Comparison of ENCODE assay signal across 9 cellular contexts in genomic region chr17:17711708-17712141, GRCh38. TPM values are rescaled to one million over a fixed set of nuclear protein-coding genes. Genes with fewer than 3 reads are reported as not detected.
DNase-seq lines count a peak whose midpoint lies in the region; ATAC-seq, FAIRE-seq and TF ChIP-seq lines count a peak whose summit lies in the region.
"Had no signal": no experiment of that assay in that cellular context is flagged by ENCODE, and none has a peak within 500 bp of the region (broad histone marks: within the 10 kb centered on the region; RNA-seq: fewer than 3 reads in every experiment).

No MANE protein-coding gene starts in this region.

- H3K79me2 ChIP-seq in endothelial cell of umbilical vein (ENCODE audit: control insufficient read depth, insufficient read depth, low read length), result peaks cover 57% of the 10 kb centered on the region

- H3K27ac ChIP-seq in heart right ventricle (peak overlapping the region in 6 of 10 donors; percentile 11 to 74 (median 18)), endothelial cell of umbilical vein (ENCODE audit: insufficient read depth, low read depth, low read length) (peak overlapping the region; percentile 98), vagina (peak overlapping the region; percentile 61)

- peak overlapping the region; percentile 43 for H3K4me2 ChIP-seq in endothelial cell of umbilical vein (ENCODE audit: insufficient read depth, low read length)

- no peak overlapping the region for H2AFZ ChIP-seq in endothelial cell of umbilical vein (ENCODE audit: low read depth, low read length)

- H3K4me1 Mint-ChIP-seq in natural killer cell treated with Interleukin-12 subunit alpha and Interleukin-12 subunit beta and Interleukin-15 and Interleukin-18, amount 100 ng/mL, for 72 hours (ENCODE audit: low read depth in 2 of 2), result peaks cover 22 to 24% of the 10 kb centered on the region in 2 donors

- BruUV-seq in endothelial cell of umbilical vein (replicated peaks; lab: Mats Ljungman, UMichigan), result no TSS peak

- H3K9ac ChIP-seq in endothelial cell of umbilical vein (replicated peaks; ENCODE audit: extremely low read depth, insufficient read depth, low read length), result peak overlapping the region; percentile 82

- no peaks in the 10 kb centered on the region for H4K20me1 ChIP-seq in endothelial cell of umbilical vein (replicated peaks; ENCODE audit: control insufficient read depth, extremely low read depth, insufficient read depth, low read length)

- POLR2A ChIA-PET in endothelial cell of umbilical vein (lab: Charles Lee), result no interaction called here

- no peaks in the 10 kb centered on the region for H3K9me1 ChIP-seq in endothelial cell of umbilical vein (replicated peaks; ENCODE audit: control insufficient read depth, extremely low read depth, insufficient read depth, low read length)

- no peaks in the 10 kb centered on the region for H3K9me3 ChIP-seq in heart right ventricle
- H3K9me3 ChIP-seq in endothelial cell of umbilical vein (replicated peaks; ENCODE audit: control insufficient read depth, insufficient read depth, low read length), result no peaks in the 10 kb centered on the region
- H3K9me3 ChIP-seq in vagina, result no peaks in the 10 kb centered on the region

- H3K27ac Mint-ChIP-seq in natural killer cell treated with Interleukin-12 subunit alpha and Interleukin-12 subunit beta and Interleukin-15 and Interleukin-18, amount 100 ng/mL, for 72 hours, result peak overlapping the region; percentile 50 to 78

- DNase-seq in heart right ventricle (no peak), left ventricle myocardium superior (no peak), endothelial cell of umbilical vein (ENCODE audit: low read depth, low spot score) (no peak), vagina (ENCODE audit: extremely low spot score in 2 of 2) (no peak), NCI-H748 treated with DMSO at 0.1 percent for 48 hours (lab: John Stamatoyannopoulos, UW) (no peak), SW 1271 (lab: John Stamatoyannopoulos, UW) (no peak), DMS114 treated with DMSO at 0.1 percent for 48 hours (lab: John Stamatoyannopoulos, UW; ENCODE audit: unreplicated experiment) (no peak)
- no peak for DNase-seq in natural killer cell treated with Interleukin-12 subunit alpha and Interleukin-12 subunit beta and Interleukin-15 and Interleukin-18, amount 100 ng/mL, for 72 hours (ENCODE audit: low spot score)
- DNase-seq: NCI-H446 had no signal

- dilution Hi-C loops in endothelial cell of umbilical vein (cut with MboI; ENCODE audit: extremely low pct_ligation_motif_present, low sequenced_read_pairs), result no loop called here

- no peaks in the 10 kb centered on the region for H3K9me3 Mint-ChIP-seq in natural killer cell treated with Interleukin-12 subunit alpha and Interleukin-12 subunit beta and Interleukin-15 and Interleukin-18, amount 100 ng/mL, for 72 hours

- H3K36me3 Mint-ChIP-seq in natural killer cell treated with Interleukin-12 subunit alpha and Interleukin-12 subunit beta and Interleukin-15 and Interleukin-18, amount 100 ng/mL, for 72 hours, result no peaks in the 10 kb centered on the region

- WGBS in heart right ventricle, 2 donors, result 61 to 71% methylated on average over 11 of the region's 11 CpGs

- TF ChIP-seq POLR2A in endothelial cell of umbilical vein (IDR thresholded peaks at IDR 0.05; ENCODE audit: low read depth, low read length), result no peak
- no peak for TF ChIP-seq POLR2A in vagina (IDR thresholded peaks at IDR 0.05)

- H3K27me3 ChIP-seq in heart right ventricle, result no peaks in the 10 kb centered on the region
- H3K27me3 ChIP-seq in endothelial cell of umbilical vein (ENCODE audit: control insufficient read depth in 2 of 2, insufficient read depth in 2 of 2, low read length in 2 of 2), result no peaks in the 10 kb centered on the region
- H3K27me3 ChIP-seq in vagina, result no peaks in the 10 kb centered on the region

- ATAC-seq in heart right ventricle (peak in 3 of 8 donors; percentile 16 to 26 (median 26)), left ventricle myocardium superior (no peak)
- no peak for ATAC-seq in natural killer cell treated with Interleukin-12 subunit alpha and Interleukin-12 subunit beta and Interleukin-15 and Interleukin-18, amount 100 ng/mL, for 72 hours

- peak; percentile 69 for FAIRE-seq in endothelial cell of umbilical vein (lab: Jason Lieb, UNC)

- no peaks in the 10 kb centered on the region for H3K27me3 Mint-ChIP-seq in natural killer cell treated with Interleukin-12 subunit alpha and Interleukin-12 subunit beta and Interleukin-15 and Interleukin-18, amount 100 ng/mL, for 72 hours

- TF ChIP-seq CTCF in heart right ventricle (IDR thresholded peaks at IDR 0.05) (no peak), endothelial cell of umbilical vein (IDR thresholded peaks at IDR 0.05; ENCODE audit: extremely low read depth in 1 of 2, insufficient read depth in 1 of 2, low read depth in 1 of 2, low read length in 2 of 2) (no peak), vagina (IDR thresholded peaks at IDR 0.05) (no peak)

- H3K4me3 ChIP-seq in heart right ventricle, result no peak overlapping the region
- H3K4me3 ChIP-seq in endothelial cell of umbilical vein (replicated peaks in 1 of 3; ENCODE audit: insufficient read depth in 1 of 3, low read depth in 1 of 3, low read length in 3 of 3), result no peak overlapping the region
- H3K4me3 ChIP-seq in vagina, result no peak overlapping the region

- H3K4me1 ChIP-seq in heart right ventricle (peaks cover 20 to 66% (median 45%) of the 10 kb centered on the region in 9 donors), endothelial cell of umbilical vein (ENCODE audit: control insufficient read depth, extremely low read depth, insufficient read depth, low read length) (peaks cover 33% of the 10 kb centered on the region), vagina (peaks cover 51% of the 10 kb centered on the region)

- peak overlapping the region; percentile 52 for H3K4me3 Mint-ChIP-seq in natural killer cell treated with Interleukin-12 subunit alpha and Interleukin-12 subunit beta and Interleukin-15 and Interleukin-18, amount 100 ng/mL, for 72 hours

- intact Hi-C loops in heart right ventricle (cut with DNase I), result no loop called here
- intact Hi-C loops in left ventricle myocardium superior (cut with micrococcal nuclease), result no loop called here
- intact Hi-C loops in endothelial cell of umbilical vein (cut with micrococcal nuclease), result loop anchor here (1.0 kb wide), 5 partner anchors 12 to 265 kb away; no protein-coding TSS in a partner anchor
- intact Hi-C loops in vagina (cut with DNase I), result no loop called here

- H3K36me3 ChIP-seq in heart right ventricle (no peaks in the 10 kb centered on the region), endothelial cell of umbilical vein (ENCODE audit: control insufficient read depth in 2 of 2, extremely low read depth in 1 of 2, insufficient read depth in 2 of 2, low read length in 2 of 2) (no peaks in the 10 kb centered on the region), vagina (no peaks in the 10 kb centered on the region)

- CTCF ChIA-PET in endothelial cell of umbilical vein (lab: Charles Lee), result interaction anchor here (1.6 kb wide), 1 partner anchor 18 kb away, joined by 3 read pairs; no protein-coding TSS in a partner anchor

TF ChIP-seq in endothelial cell of umbilical vein, 7 proteins besides CTCF, POLR2A, EP300 and RAD21:
- TF ChIP-seq MYC (IDR thresholded peaks at IDR 0.05; ENCODE audit: low read depth, low read length), result no peak
- TF ChIP-seq EZH2 (IDR thresholded peaks at IDR 0.05; ENCODE audit: borderline replicate concordance, low read depth, low read length, severe bottlenecking), result no peak
- TF ChIP-seq JUN (IDR thresholded peaks at IDR 0.05; ENCODE audit: borderline replicate concordance, insufficient read depth, insufficient read length, low read depth), result no peak
- TF ChIP-seq POLR2AphosphoS5 (IDR thresholded peaks at IDR 0.05; ENCODE audit: insufficient read depth, low read depth, low read length), result no peak
- no peak for TF ChIP-seq FOS (IDR thresholded peaks at IDR 0.05; ENCODE audit: borderline replicate concordance, insufficient read depth, low read length)
- no peak for TF ChIP-seq GATA2 (IDR thresholded peaks at IDR 0.05; ENCODE audit: insufficient read depth, insufficient read length, low read depth, low read length)
- TF ChIP-seq MAX (IDR thresholded peaks at IDR 0.05; ENCODE audit: insufficient read depth, insufficient read length), result no peak
TF ChIP-seq in endothelial cell of umbilical vein: peak in this region for 0.

RNA-seq across cellular contexts. Expression of gene RAI1, which starts 30.5 kb away (rescaled TPM):
- total RNA-seq in heart right ventricle (10 to 100 TPM; 15.8 to 32.0 (median 20.9) TPM), left ventricle myocardium superior (30.1 TPM), endothelial cell of umbilical vein (43.3 and 47.3 TPM in 2 replicates), vagina (29.2 TPM)
- polyA plus RNA-seq in heart right ventricle (10 to 100 TPM; 13.8 to 17.5 TPM), endothelial cell of umbilical vein (7.4 and 7.8 TPM in 2 replicates)
- 5.2 and 6.3 TPM in 2 replicates for polyA plus RNA-seq in endothelial cell of umbilical vein (2011; cell fraction: cytosol; rRNA removed)
- 17.5 and 19.2 TPM in 2 replicates for polyA plus RNA-seq in endothelial cell of umbilical vein (2011; cell fraction: nucleus; rRNA removed)
- 14.2 and 19.1 TPM in 2 replicates for polyA plus RNA-seq in endothelial cell of umbilical vein (2012)
- polyA minus RNA-seq in endothelial cell of umbilical vein, result 8.2 and 14.0 TPM in 2 replicates
- polyA minus RNA-seq in endothelial cell of umbilical vein (2011; cell fraction: cytosol; rRNA and poly(A)+ RNA removed), result 9.0 TPM
- 17.7 and 21.7 TPM in 2 replicates for polyA minus RNA-seq in endothelial cell of umbilical vein (2011; cell fraction: nucleus; rRNA and poly(A)+ RNA removed)
- total RNA-seq in natural killer cell treated with Interleukin-12 subunit alpha and Interleukin-12 subunit beta and Interleukin-15 and Interleukin-18, amount 100 ng/mL, for 72 hours, result 10 to 100 TPM; 15.8 to 31.0 TPM

Comparison
In these comparisons a context has a peak if more than half of its experiments do, and no peak if none do; other contexts are left out.
1. H3K27ac ChIP-seq: peak in every context shown above with its lines; median percentile 98 in endothelial cell of umbilical vein; 61 in vagina; 18 in heart right ventricle.